Comparison of ENCODE assay signal across 21 cellular contexts in the genomic region with DNA sequence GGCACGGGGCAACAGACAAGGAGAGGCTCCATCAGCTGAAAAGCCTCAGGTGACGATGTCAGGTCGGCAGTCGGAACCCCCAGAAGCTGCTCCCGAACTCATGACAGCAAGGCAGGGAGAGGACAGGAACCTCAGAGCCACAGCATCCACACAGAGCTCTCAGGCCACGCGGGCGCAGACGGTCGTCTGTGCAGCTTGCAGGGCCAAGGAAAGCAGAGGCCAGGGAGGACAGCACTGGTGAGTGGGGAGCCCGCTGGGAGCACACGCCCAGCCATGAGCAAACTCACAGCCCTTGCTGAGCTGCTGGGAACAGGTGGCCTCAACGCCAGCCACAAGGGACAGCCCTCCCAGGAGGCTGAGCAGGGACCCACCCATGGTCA.
"Had no signal": no experiment of that assay in that cellular context is flagged by ENCODE, and none has a peak within 500 bp of the region (broad histone marks: within the 10 kb centered on the region; RNA-seq: fewer than 3 reads in every experiment).

No MANE protein-coding gene starts in this region.

- ATAC-seq: activated CD4-positive, CD25-positive, alpha-beta regulatory T cell treated with anti-CD3 and anti-CD28 coated beads, Interleukin-2, amount 50 U/mL, for 24 hours; left colon; lower lobe of right lung had no signal

- H3K27me3 Mint-ChIP-seq: activated CD4-positive, alpha-beta T cell treated with anti-CD3 and anti-CD28 coated beads, Interleukin-2, amount 10 ng/mL, durations not matched to agents 7 days and 5 days; stimulated activated naive CD8-positive, alpha-beta T cell treated with anti-CD3 and anti-CD28 coated beads, Interleukin-15, Interleukin-2, amounts not matched to agents 100 ng/mL and 50 ng/mL, for 24 hours had no signal

- H3K9me3 Mint-ChIP-seq: activated CD4-positive, alpha-beta T cell treated with anti-CD3 and anti-CD28 coated beads, Interleukin-2, amount 10 ng/mL, durations not matched to agents 7 days and 5 days; stimulated activated naive CD8-positive, alpha-beta T cell treated with anti-CD3 and anti-CD28 coated beads, Interleukin-15, Interleukin-2, amounts not matched to agents 100 ng/mL and 50 ng/mL, for 24 hours had no signal

- H3K4me3 Mint-ChIP-seq: activated CD4-positive, alpha-beta T cell treated with anti-CD3 and anti-CD28 coated beads, Interleukin-2, amount 10 ng/mL, durations not matched to agents 7 days and 5 days; stimulated activated naive CD8-positive, alpha-beta T cell treated with anti-CD3 and anti-CD28 coated beads, Interleukin-15, Interleukin-2, amounts not matched to agents 100 ng/mL and 50 ng/mL, for 24 hours had no signal

- H3K27ac Mint-ChIP-seq: activated CD4-positive, alpha-beta T cell treated with anti-CD3 and anti-CD28 coated beads, Interleukin-2, amount 10 ng/mL, durations not matched to agents 7 days and 5 days had no signal

- H3K4me1 ChIP-seq: adrenal gland, esophagus squamous epithelium, lower lobe of right lung, prostate gland, suprapubic skin, transverse colon, vagina had no signal

- H3K4me3 ChIP-seq: adrenal gland, esophagus squamous epithelium, lower lobe of right lung, prostate gland, right atrium auricular region, suprapubic skin, transverse colon, vagina had no signal

- DNase-seq: activated CD4-positive, alpha-beta T cell treated with anti-CD3 and anti-CD28 coated beads, Interleukin-2, amount 10 ng/mL, durations not matched to agents 7 days and 5 days; activated CD8-positive, alpha-beta memory T cell treated with anti-CD3 and anti-CD28 coated beads, Interleukin-2, amount 50 U/mL, for 4 hours; activated effector memory CD4-positive, alpha-beta T cell treated with anti-CD3 and anti-CD28 coated beads, Interleukin-2, amount 50 U/mL, for 16 hours; activated naive CD4-positive, alpha-beta T cell treated with anti-CD3 and anti-CD28 coated beads, Interleukin-2, amount 50 U/mL, for 16 hours; activated T-cell treated with anti-CD3 and anti-CD28 coated beads, Interleukin-2, amount 50 U/mL, for 48 hours; adrenal gland; dermis blood vessel endothelial cell; effector memory CD4-positive, alpha-beta T cell; esophagus squamous epithelium; left colon; lower lobe of right lung; midbrain; stimulated activated CD4-positive, alpha-beta T cell treated with anti-CD3 and anti-CD28 coated beads, Interleukin-2, amount 100 ng/mL, for 24 hours; T1000; transverse colon had no signal

- H3K27me3 ChIP-seq: adrenal gland, esophagus squamous epithelium, right atrium auricular region, suprapubic skin, transverse colon, vagina had no signal

- H3K9me3 ChIP-seq: adrenal gland, esophagus squamous epithelium, lower lobe of right lung, prostate gland, right atrium auricular region, suprapubic skin, transverse colon, vagina had no signal

- H3K36me3 ChIP-seq: adrenal gland, esophagus squamous epithelium, lower lobe of right lung, prostate gland, right atrium auricular region, suprapubic skin, transverse colon, vagina had no signal

- H3K27ac ChIP-seq: adrenal gland, esophagus squamous epithelium, lower lobe of right lung, prostate gland, right atrium auricular region, suprapubic skin, transverse colon, vagina had no signal
